In the genomic region with DNA sequence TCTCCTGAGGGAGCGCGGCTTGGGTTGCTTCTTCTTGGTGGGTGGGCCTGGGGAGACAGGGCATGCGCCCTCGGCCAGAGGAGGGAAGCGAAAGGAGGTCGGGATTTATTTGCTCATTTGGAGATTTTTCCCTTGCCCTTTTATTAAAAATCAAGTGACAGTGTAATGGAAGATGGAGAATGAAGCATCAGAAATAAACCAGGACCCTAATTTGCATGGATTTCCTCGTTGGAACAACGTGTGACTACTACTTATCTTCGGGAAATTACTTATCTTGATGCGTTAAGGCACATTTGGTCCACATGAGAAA, we compare ENCODE assay signal across 8 cellular contexts. TPM values are rescaled to one million over a fixed set of nuclear protein-coding genes. Genes with fewer than 3 reads are reported as not detected.
A peak's percentile ranks its signal among the peaks of the same experiment; 100 is the strongest.
DNase-seq lines count a peak whose midpoint lies in the region; ATAC-seq, FAIRE-seq and TF ChIP-seq lines count a peak whose summit lies in the region.

No MANE protein-coding gene starts in this region.

- H3K36me3 Mint-ChIP-seq in progenitor cell of endocrine pancreas (ENCODE audit: insufficient read depth), result no peaks in the 10 kb centered on the region

- peak; percentile 60 for DNase-seq in NCI-H748 (lab: John Stamatoyannopoulos, UW; ENCODE audit: unreplicated experiment)
- DNase-seq in NCI-H748 treated with DMSO at 0.1 percent for 48 hours (lab: John Stamatoyannopoulos, UW), result no peak
- peak; percentile 59 for DNase-seq in Right ventricle myocardium superior
- DNase-seq in progenitor cell of endocrine pancreas (ENCODE audit: low spot score, unreplicated experiment), result no peak
- DNase-seq in GM12891 (ENCODE audit: insufficient read length, low spot score), result no peak
- DNase-seq in frontal cortex (ENCODE audit: low spot score in 2 of 2), result no peak

- H3K4me3 Mint-ChIP-seq in progenitor cell of endocrine pancreas (ENCODE audit: low read depth), result peak overlapping the region; percentile 90

- intact Hi-C loops in Right ventricle myocardium superior (cut with DNase I), result no loop called here

- no peak for FAIRE-seq in GM12891 (lab: Jason Lieb, UNC)
- no peak for FAIRE-seq in frontal cortex (lab: Jason Lieb, UNC)

- H3K27ac Mint-ChIP-seq in progenitor cell of endocrine pancreas, result peak overlapping the region; percentile 90

- no peak for ATAC-seq in Right ventricle myocardium superior (ENCODE audit: poor library complexity)
- no peak for ATAC-seq in HG03432 (IDR thresholded peaks at IDR 0.05; ENCODE audit: unreplicated experiment)

- TF ChIP-seq CTCF in WI38 (IDR thresholded peaks at IDR 0.05; ENCODE audit: low read depth, low read length) (no peak), progenitor cell of endocrine pancreas (IDR thresholded peaks at IDR 0.05; ENCODE audit: unreplicated experiment) (no peak)

- H3K4me3 ChIP-seq in WI38 (ENCODE audit: low read depth, low read length), result peak overlapping the region; percentile 90

- H3K4me1 Mint-ChIP-seq in progenitor cell of endocrine pancreas (ENCODE audit: low read depth), result peaks cover 22% of the 10 kb centered on the region

- no peak for TF ChIP-seq POLR2A in GM12891 (IDR thresholded peaks at IDR 0.05; ENCODE audit: low read depth, low read length)

- H3K27me3 Mint-ChIP-seq in progenitor cell of endocrine pancreas, result peaks cover 36% of the 10 kb centered on the region

- H3K9me3 Mint-ChIP-seq in progenitor cell of endocrine pancreas (ENCODE audit: low read depth), result no peaks in the 10 kb centered on the region

TF ChIP-seq in GM12891, 5 proteins besides CTCF, POLR2A, EP300 and RAD21:
- TF ChIP-seq SPI1 (IDR thresholded peaks at IDR 0.05; ENCODE audit: low read depth, low read length) (no peak), PAX5 (IDR thresholded peaks at IDR 0.05; ENCODE audit: insufficient read depth, low read length, severe bottlenecking) (no peak), TAF1 (IDR thresholded peaks at IDR 0.05; ENCODE audit: low read depth, low read length) (no peak)

RNA-seq across cellular contexts. Expression of gene CLOCK, which starts 0.7 kb away (rescaled TPM):
- total RNA-seq in Right ventricle myocardium superior (35.8 TPM), progenitor cell of endocrine pancreas (16.0 and 17.3 TPM in 2 replicates), frontal cortex (27.3 TPM)
- 3.3 TPM for polyA plus RNA-seq in GM12891 (2012; ENCODE audit: low read depth, missing spikeins)

RNA-seq across cellular contexts. Expression of gene PDCL2, which starts 44.6 kb away (rescaled TPM):
- not detected for total RNA-seq in Right ventricle myocardium superior
- total RNA-seq in progenitor cell of endocrine pancreas, result not detected in 2 replicates
- not detected for polyA plus RNA-seq in GM12891 (2012; ENCODE audit: low read depth, missing spikeins)
- not detected for total RNA-seq in frontal cortex

Comparison
In these comparisons a context has a peak if more than half of its experiments do, and no peak if none do; other contexts are left out.
1. DNase-seq: peak in NCI-H748 (single experiment) and Right ventricle myocardium superior (single experiment); none in NCI-H748 treated with DMSO at 0.1 percent for 48 hours (single experiment), progenitor cell of endocrine pancreas (single experiment), GM12891 (single experiment) and frontal cortex (0 of 2).